Comparison of ENCODE assay signal across 1 cellular context in the genomic region with DNA sequence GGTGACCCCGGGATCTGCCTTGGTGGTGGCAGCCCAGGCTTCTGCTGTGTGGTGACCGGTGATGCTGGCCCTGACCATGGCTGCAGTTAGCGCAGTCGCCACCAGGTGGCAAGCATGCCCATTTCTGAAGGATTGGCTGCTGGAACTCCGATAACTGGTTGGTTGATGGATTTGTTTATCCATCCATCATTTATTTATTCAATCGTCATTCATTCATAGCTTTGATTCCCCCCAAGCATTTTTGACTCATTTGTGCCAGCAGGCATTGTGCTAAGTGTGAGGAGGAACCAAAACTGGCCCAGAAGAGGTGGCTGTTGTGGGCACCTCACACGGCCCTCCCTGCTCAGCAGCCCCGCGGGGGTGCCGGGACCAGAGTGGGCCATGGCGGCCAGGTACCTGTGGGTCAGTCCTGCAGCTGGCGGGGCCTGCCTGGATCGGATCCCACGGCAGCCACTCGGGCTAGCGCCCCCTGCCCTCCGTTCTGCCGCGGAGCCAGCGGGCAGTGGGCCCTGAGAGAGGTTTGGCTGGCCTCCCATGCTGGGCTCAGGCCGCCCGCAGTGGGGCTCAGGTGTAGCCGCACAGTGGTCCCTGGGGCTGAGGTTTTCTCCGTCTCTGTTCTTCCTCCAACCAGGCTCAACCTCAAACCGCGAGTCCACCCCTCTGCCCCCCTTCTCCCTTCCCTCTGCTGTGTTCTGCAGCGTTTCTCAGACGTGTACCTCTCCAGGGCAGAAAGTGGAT.
TF ChIP-seq lines count a peak whose summit lies in the region.

No MANE protein-coding gene starts in this region.

TF ChIP-seq in A549, 52 proteins besides CTCF, POLR2A, EP300 and RAD21 (continued from another document):
- TF ChIP-seq, protein P1, sequence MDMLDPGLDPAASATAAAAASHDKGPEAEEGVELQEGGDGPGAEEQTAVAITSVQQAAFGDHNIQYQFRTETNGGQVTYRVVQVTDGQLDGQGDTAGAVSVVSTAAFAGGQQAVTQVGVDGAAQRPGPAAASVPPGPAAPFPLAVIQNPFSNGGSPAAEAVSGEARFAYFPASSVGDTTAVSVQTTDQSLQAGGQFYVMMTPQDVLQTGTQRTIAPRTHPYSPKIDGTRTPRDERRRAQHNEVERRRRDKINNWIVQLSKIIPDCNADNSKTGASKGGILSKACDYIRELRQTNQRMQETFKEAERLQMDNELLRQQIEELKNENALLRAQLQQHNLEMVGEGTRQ (IDR thresholded peaks at IDR 0.05), result no peak
- TF ChIP-seq FOSB (CRISPR knock-in tag; IDR thresholded peaks at IDR 0.05) (0 out of 2 replicates have a peak, but pooled peaks have one; percentile 64), HOXA7 (CRISPR knock-in tag; IDR thresholded peaks at IDR 0.05) (no peak), RARB (CRISPR knock-in tag; IDR thresholded peaks at IDR 0.05) (no peak), CBX8 (IDR thresholded peaks at IDR 0.05) (no peak), RFX5 (IDR thresholded peaks at IDR 0.05) (peak; percentile 71; the same call in 1 of the 2 replicates), EHF (CRISPR knock-in tag; IDR thresholded peaks at IDR 0.05) (no peak), TFCP2L1 (CRISPR knock-in tag; IDR thresholded peaks at IDR 0.05) (peak; percentile 9; the same call in 1 of the 2 replicates), HOXB5 (CRISPR knock-in tag; IDR thresholded peaks at IDR 0.05) (peak; percentile 84; the same call in 1 of the 2 replicates), ESRRA (IDR thresholded peaks at IDR 0.05; ENCODE audit: borderline replicate concordance, low read length) (no peak), HDAC2 (IDR thresholded peaks at IDR 0.05) (no peak), SMC3 (IDR thresholded peaks at IDR 0.05) (peak; percentile 100), MYC (IDR thresholded peaks at IDR 0.05; ENCODE audit: borderline replicate concordance, low read length) (no peak), PHF8 (IDR thresholded peaks at IDR 0.05; ENCODE audit: borderline replicate concordance, low read depth) (no peak), JUN (IDR thresholded peaks at IDR 0.05) (peak; percentile 25 to 51; a peak in 3 of 5 replicates), CHD2 (IDR thresholded peaks at IDR 0.05; ENCODE audit: low read length, partially characterized antibody) (no peak), RCOR1 (IDR thresholded peaks at IDR 0.05; ENCODE audit: low read depth, low read length) (0 out of 2 replicates have a peak, but pooled peaks have one; percentile 16), GATA3 (IDR thresholded peaks at IDR 0.05; ENCODE audit: borderline replicate concordance) (no peak)
- TF ChIP-seq, protein P2, sequence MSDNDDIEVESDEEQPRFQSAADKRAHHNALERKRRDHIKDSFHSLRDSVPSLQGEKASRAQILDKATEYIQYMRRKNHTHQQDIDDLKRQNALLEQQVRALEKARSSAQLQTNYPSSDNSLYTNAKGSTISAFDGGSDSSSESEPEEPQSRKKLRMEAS (IDR thresholded peaks at IDR 0.05), result peak; percentile 69
- TF ChIP-seq, protein P3, sequence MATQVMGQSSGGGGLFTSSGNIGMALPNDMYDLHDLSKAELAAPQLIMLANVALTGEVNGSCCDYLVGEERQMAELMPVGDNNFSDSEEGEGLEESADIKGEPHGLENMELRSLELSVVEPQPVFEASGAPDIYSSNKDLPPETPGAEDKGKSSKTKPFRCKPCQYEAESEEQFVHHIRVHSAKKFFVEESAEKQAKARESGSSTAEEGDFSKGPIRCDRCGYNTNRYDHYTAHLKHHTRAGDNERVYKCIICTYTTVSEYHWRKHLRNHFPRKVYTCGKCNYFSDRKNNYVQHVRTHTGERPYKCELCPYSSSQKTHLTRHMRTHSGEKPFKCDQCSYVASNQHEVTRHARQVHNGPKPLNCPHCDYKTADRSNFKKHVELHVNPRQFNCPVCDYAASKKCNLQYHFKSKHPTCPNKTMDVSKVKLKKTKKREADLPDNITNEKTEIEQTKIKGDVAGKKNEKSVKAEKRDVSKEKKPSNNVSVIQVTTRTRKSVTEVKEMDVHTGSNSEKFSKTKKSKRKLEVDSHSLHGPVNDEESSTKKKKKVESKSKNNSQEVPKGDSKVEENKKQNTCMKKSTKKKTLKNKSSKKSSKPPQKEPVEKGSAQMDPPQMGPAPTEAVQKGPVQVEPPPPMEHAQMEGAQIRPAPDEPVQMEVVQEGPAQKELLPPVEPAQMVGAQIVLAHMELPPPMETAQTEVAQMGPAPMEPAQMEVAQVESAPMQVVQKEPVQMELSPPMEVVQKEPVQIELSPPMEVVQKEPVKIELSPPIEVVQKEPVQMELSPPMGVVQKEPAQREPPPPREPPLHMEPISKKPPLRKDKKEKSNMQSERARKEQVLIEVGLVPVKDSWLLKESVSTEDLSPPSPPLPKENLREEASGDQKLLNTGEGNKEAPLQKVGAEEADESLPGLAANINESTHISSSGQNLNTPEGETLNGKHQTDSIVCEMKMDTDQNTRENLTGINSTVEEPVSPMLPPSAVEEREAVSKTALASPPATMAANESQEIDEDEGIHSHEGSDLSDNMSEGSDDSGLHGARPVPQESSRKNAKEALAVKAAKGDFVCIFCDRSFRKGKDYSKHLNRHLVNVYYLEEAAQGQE (IDR thresholded peaks at IDR 0.05), result no peak
- TF ChIP-seq, protein P4, sequence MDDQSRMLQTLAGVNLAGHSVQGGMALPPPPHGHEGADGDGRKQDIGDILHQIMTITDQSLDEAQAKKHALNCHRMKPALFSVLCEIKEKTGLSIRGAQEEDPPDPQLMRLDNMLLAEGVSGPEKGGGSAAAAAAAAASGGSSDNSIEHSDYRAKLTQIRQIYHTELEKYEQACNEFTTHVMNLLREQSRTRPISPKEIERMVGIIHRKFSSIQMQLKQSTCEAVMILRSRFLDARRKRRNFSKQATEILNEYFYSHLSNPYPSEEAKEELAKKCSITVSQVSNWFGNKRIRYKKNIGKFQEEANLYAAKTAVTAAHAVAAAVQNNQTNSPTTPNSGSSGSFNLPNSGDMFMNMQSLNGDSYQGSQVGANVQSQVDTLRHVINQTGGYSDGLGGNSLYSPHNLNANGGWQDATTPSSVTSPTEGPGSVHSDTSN (IDR thresholded peaks at IDR 0.05), result peak; percentile 45; the same call in 1 of the 2 replicates
- TF ChIP-seq, protein P5, sequence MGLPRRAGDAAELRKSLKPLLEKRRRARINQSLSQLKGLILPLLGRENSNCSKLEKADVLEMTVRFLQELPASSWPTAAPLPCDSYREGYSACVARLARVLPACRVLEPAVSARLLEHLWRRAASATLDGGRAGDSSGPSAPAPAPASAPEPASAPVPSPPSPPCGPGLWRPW (IDR thresholded peaks at IDR 0.05), result no peak
- TF ChIP-seq, protein P6, sequence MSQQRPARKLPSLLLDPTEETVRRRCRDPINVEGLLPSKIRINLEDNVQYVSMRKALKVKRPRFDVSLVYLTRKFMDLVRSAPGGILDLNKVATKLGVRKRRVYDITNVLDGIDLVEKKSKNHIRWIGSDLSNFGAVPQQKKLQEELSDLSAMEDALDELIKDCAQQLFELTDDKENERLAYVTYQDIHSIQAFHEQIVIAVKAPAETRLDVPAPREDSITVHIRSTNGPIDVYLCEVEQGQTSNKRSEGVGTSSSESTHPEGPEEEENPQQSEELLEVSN (IDR thresholded peaks at IDR 0.05; ENCODE audit: borderline replicate concordance, low read depth), result 0 out of 2 replicates have a peak, but pooled peaks have one; percentile 40
- TF ChIP-seq, protein P7, sequence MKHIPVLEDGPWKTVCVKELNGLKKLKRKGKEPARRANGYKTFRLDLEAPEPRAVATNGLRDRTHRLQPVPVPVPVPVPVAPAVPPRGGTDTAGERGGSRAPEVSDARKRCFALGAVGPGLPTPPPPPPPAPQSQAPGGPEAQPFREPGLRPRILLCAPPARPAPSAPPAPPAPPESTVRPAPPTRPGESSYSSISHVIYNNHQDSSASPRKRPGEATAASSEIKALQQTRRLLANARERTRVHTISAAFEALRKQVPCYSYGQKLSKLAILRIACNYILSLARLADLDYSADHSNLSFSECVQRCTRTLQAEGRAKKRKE (CRISPR knock-in tag; IDR thresholded peaks at IDR 0.05; ENCODE audit: low read depth), result no peak
- TF ChIP-seq, protein P8, sequence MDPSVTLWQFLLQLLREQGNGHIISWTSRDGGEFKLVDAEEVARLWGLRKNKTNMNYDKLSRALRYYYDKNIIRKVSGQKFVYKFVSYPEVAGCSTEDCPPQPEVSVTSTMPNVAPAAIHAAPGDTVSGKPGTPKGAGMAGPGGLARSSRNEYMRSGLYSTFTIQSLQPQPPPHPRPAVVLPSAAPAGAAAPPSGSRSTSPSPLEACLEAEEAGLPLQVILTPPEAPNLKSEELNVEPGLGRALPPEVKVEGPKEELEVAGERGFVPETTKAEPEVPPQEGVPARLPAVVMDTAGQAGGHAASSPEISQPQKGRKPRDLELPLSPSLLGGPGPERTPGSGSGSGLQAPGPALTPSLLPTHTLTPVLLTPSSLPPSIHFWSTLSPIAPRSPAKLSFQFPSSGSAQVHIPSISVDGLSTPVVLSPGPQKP (IDR thresholded peaks at IDR 0.05; ENCODE audit: low read depth, low read length), result no peak
